Comparison of ENCODE assay signal across 8 cellular contexts in genomic region chr21:5154641-5154982, GRCh38.
DNase-seq lines count a peak whose midpoint lies in the region; ATAC-seq and TF ChIP-seq lines count a peak whose summit lies in the region.
"Not testable (repeated sequence)": the region's sequence is repeated elsewhere in the genome, so short reads cannot be mapped to it uniquely, and the experiment has no call there.

No MANE protein-coding gene starts in this region.

- not testable (repeated sequence) for H3K9me3 ChIP-seq in CD4-positive, alpha-beta T cell (ENCODE audit: control insufficient read depth, low read length); T-helper 17 cell (ENCODE audit: control insufficient read depth, low read length, poor library complexity, severe bottlenecking)

- H3K9me3 Mint-ChIP-seq in CD4-positive, alpha-beta T cell; nephron progenitor cell: not testable (repeated sequence)

- intact Hi-C loops in CD4-positive, alpha-beta T cell (cut with DNase I, micrococcal nuclease): not testable (repeated sequence)

- peak; percentile 58 to 94 (median 80) for DNase-seq in CD4-positive, alpha-beta T cell
- DNase-seq in T-helper 17 cell (peak; percentile 71 to 90 (median 84)), foreskin melanocyte (peak; percentile 40), nephron progenitor cell (peak; percentile 84)
- DNase-seq in activated naive CD4-positive, alpha-beta T cell treated with anti-CD3 and anti-CD28 coated beads, Interleukin-2, amount 50 U/mL, for 16 hours: peak; percentile 77
- DNase-seq in stimulated activated CD8-positive, alpha-beta memory T cell treated with anti-CD3 and anti-CD28 coated beads, Interleukin-12 subunit alpha, Interleukin-12 subunit beta, amount 100 ng/mL, for 24 hours (ENCODE audit: extremely low read depth): peak; percentile 54

- TF ChIP-seq CTCF in CD4-positive, alpha-beta T cell (IDR thresholded peaks at IDR 0.05); nephron progenitor cell (IDR thresholded peaks at IDR 0.05): not testable (repeated sequence)

- POLR2A ChIA-PET in CD4-positive, alpha-beta T cell (lab: Charles Lee): not testable (repeated sequence)

- not testable (repeated sequence) for H3K27ac Mint-ChIP-seq in CD4-positive, alpha-beta T cell; T-helper 17 cell; nephron progenitor cell

- peak; percentile 98 for ATAC-seq in CD4-positive, alpha-beta T cell (ENCODE audit: poor library complexity)
- ATAC-seq in GM21515 (IDR thresholded peaks at IDR 0.05; ENCODE audit: unreplicated experiment) (peak; percentile 90), HG03342 (IDR thresholded peaks at IDR 0.05; ENCODE audit: unreplicated experiment) (peak; percentile 96), T-helper 17 cell (peak; percentile 99)

- H3K36me3 Mint-ChIP-seq in CD4-positive, alpha-beta T cell (ENCODE audit: low read depth); T-helper 17 cell (ENCODE audit: low read depth); nephron progenitor cell (ENCODE audit: low read depth): not testable (repeated sequence)

- CTCF ChIA-PET in CD4-positive, alpha-beta T cell (lab: Charles Lee): not testable (repeated sequence)

- H3K27ac ChIP-seq in CD4-positive, alpha-beta T cell (ENCODE audit: low read depth, low read length): not testable (repeated sequence)

- not testable (repeated sequence) for H3K4me1 Mint-ChIP-seq in CD4-positive, alpha-beta T cell (ENCODE audit: low read depth); T-helper 17 cell; nephron progenitor cell

- H3K27me3 ChIP-seq in CD4-positive, alpha-beta T cell (ENCODE audit: control insufficient read depth, insufficient read depth, low read length): not testable (repeated sequence)

- H3K4me3 Mint-ChIP-seq in CD4-positive, alpha-beta T cell; T-helper 17 cell: not testable (repeated sequence)
- H3K4me3 Mint-ChIP-seq in nephron progenitor cell: peak overlapping the region; percentile 48

- H3K27me3 Mint-ChIP-seq in CD4-positive, alpha-beta T cell; T-helper 17 cell; nephron progenitor cell (ENCODE audit: low read depth, poor library complexity): not testable (repeated sequence)
